1 cellular context compared by ENCODE assay signal in genomic region chr17:28744104-28744801, GRCh38.
TF ChIP-seq lines count a peak whose summit lies in the region.

No MANE protein-coding gene starts in this region.

TF ChIP-seq in K562, 482 proteins besides CTCF, POLR2A, EP300 and RAD21 (continued from another document and continues in another):
- TF ChIP-seq ZNF407 (IDR thresholded peaks at IDR 0.05; ENCODE audit: low read depth) (no peak), PHF21A (IDR thresholded peaks at IDR 0.05; ENCODE audit: borderline replicate concordance, low read depth) (no peak), ZNF263 (CRISPR knock-in tag; IDR thresholded peaks at IDR 0.05; ENCODE audit: borderline replicate concordance) (0 out of 2 replicates have a peak, but pooled peaks have one; percentile 0), ZNF639 (CRISPR knock-in tag; conservative IDR thresholded peaks at IDR 0.05 in 1 of 2, IDR thresholded peaks at IDR 0.05 in 1 of 2) (no peak; a peak in 1 of 4 replicates), ZBTB17 (CRISPR knock-in tag; IDR thresholded peaks at IDR 0.05) (0 out of 2 replicates have a peak, but pooled peaks have one; percentile 6), PML (IDR thresholded peaks at IDR 0.05; ENCODE audit: low read length) (no peak), ZNF212 (CRISPR knock-in tag; IDR thresholded peaks at IDR 0.05) (no peak), IFI16 (CRISPR knock-in tag; IDR thresholded peaks at IDR 0.05) (no peak), ZNF436 (CRISPR knock-in tag; IDR thresholded peaks at IDR 0.05) (peak; percentile 66; the same call in 1 of the 2 replicates), TGIF2 (CRISPR knock-in tag; IDR thresholded peaks at IDR 0.05) (no peak; the same call in 1 of the 2 replicates), ZNF449 (CRISPR knock-in tag; IDR thresholded peaks at IDR 0.05) (peak; percentile 71; the same call in 1 of the 2 replicates), MECOM (CRISPR knock-in tag; IDR thresholded peaks at IDR 0.05) (no peak), TFAP4 (CRISPR knock-in tag; IDR thresholded peaks at IDR 0.05; ENCODE audit: borderline replicate concordance) (no peak), NR1H2 (CRISPR knock-in tag; IDR thresholded peaks at IDR 0.05) (no peak), TAF1 (IDR thresholded peaks at IDR 0.05; ENCODE audit: control insufficient read depth, extremely low read depth, insufficient read depth, low read length, severe bottlenecking) (no peak), HSF4 (CRISPR knock-in tag; IDR thresholded peaks at IDR 0.05; ENCODE audit: borderline replicate concordance) (no peak), YY1 (IDR thresholded peaks at IDR 0.05; ENCODE audit: borderline replicate concordance in 1 of 3, control insufficient read depth in 1 of 3, extremely low read depth in 1 of 3, insufficient read depth in 3 of 3, insufficient read length in 1 of 3, insufficient replicate concordance in 2 of 3, low read depth in 1 of 3, low read length in 2 of 3) (peak in 2 of 3 experiments; percentile 36 to 94), HDAC8 (tag; IDR thresholded peaks at IDR 0.05) (no peak), STAG1 (CRISPR knock-in tag; IDR thresholded peaks at IDR 0.05; ENCODE audit: borderline replicate concordance) (no peak; the same call in 1 of the 2 replicates), ELF1 (tag; IDR thresholded peaks at IDR 0.05) (no peak), NRF1 (conservative IDR thresholded peaks at IDR 0.05 in 1 of 2, IDR thresholded peaks at IDR 0.05 in 1 of 2) (no peak), PRDM10 (IDR thresholded peaks at IDR 0.05; ENCODE audit: partially characterized antibody) (no peak), FOXJ3 (CRISPR knock-in tag; IDR thresholded peaks at IDR 0.05) (no peak), RBM34 (IDR thresholded peaks at IDR 0.05; ENCODE audit: borderline replicate concordance, insufficient read depth, low read length) (no peak), MXI1 (IDR thresholded peaks at IDR 0.05; ENCODE audit: low read depth, low read length) (0 out of 2 replicates have a peak, but pooled peaks have one; percentile 15), TEAD1 (CRISPR knock-in tag; IDR thresholded peaks at IDR 0.05) (peak; percentile 99 to 100), XRCC5 (IDR thresholded peaks at IDR 0.05; ENCODE audit: low read depth, low read length) (no peak), CHD1 (IDR thresholded peaks at IDR 0.05; ENCODE audit: low read length) (peak; percentile 3), ZNF143 (CRISPR knock-in tag; IDR thresholded peaks at IDR 0.05) (peak; percentile 42; the same call in 1 of the 2 replicates), ZKSCAN8 (CRISPR knock-in tag; IDR thresholded peaks at IDR 0.05) (no peak), HDAC3 (IDR thresholded peaks at IDR 0.05; ENCODE audit: borderline replicate concordance, partially characterized antibody) (no peak), ZNF282 (CRISPR knock-in tag; IDR thresholded peaks at IDR 0.05) (no peak), RBFOX2 (IDR thresholded peaks at IDR 0.05; ENCODE audit: low read depth, low read length) (peak; percentile 19; the same call in 1 of the 2 replicates), ELK1 (CRISPR knock-in tag; IDR thresholded peaks at IDR 0.05) (no peak), CHD2 (IDR thresholded peaks at IDR 0.05; ENCODE audit: low read depth, low read length) (no peak), E2F1 (CRISPR knock-in tag; IDR thresholded peaks at IDR 0.05) (no peak), ZNF76 (CRISPR knock-in tag; IDR thresholded peaks at IDR 0.05; ENCODE audit: borderline replicate concordance) (no peak)
